ENCODE assay signal across 8 cellular contexts in genomic region chr16:30445149-30445407, GRCh38. TPM values are rescaled to one million over a fixed set of nuclear protein-coding genes. Genes with fewer than 3 reads are reported as not detected.
DNase-seq lines count a peak whose midpoint lies in the region; ATAC-seq and TF ChIP-seq lines count a peak whose summit lies in the region.

No MANE protein-coding gene starts in this region.

- H3K36me3 ChIP-seq in spleen = peaks cover 0 to 27% (median 0%) of the 10 kb centered on the region in 6 donors

- H3K9me3 ChIP-seq in spleen = no peaks in the 10 kb centered on the region

- H3K27ac ChIP-seq in spleen = peak overlapping the region; percentile 82 to 99 (median 97)

- H3K4me1 ChIP-seq in spleen = peaks cover 24 to 56% (median 39%) of the 10 kb centered on the region in 6 donors

- no peaks in the 10 kb centered on the region for H3K27me3 ChIP-seq in spleen (replicated peaks in 1 of 7)

- ATAC-seq in GM21529 (IDR thresholded peaks at IDR 0.05; ENCODE audit: unreplicated experiment) = peak; percentile 27
- no peak for ATAC-seq in GM21825 (IDR thresholded peaks at IDR 0.05; ENCODE audit: unreplicated experiment)

- peak overlapping the region; percentile 76 for H3K4me3 ChIP-seq in fibroblast of villous mesenchyme (ENCODE audit: low read depth, low read length)
- H3K4me3 ChIP-seq in spleen = peak overlapping the region; percentile 65 to 99 (median 86)

- WGBS in spleen, 5 donors = 29 to 40% (median 33%) methylated on average over 11 of the region's 11 CpGs

- intact Hi-C loops in spleen (cut with DNase I; ENCODE audit: low total_unique reads) = loop anchor here (10.0 kb wide), 1 partner anchor 80 kb away; the partner anchor contains the start of gene ZNF768

- TF ChIP-seq CTCF in fibroblast of villous mesenchyme (IDR thresholded peaks at IDR 0.05; ENCODE audit: insufficient read depth, low read depth, low read length) (no peak), spleen (IDR thresholded peaks at IDR 0.05 in 8 of 11, conservative IDR thresholded peaks at IDR 0.05 in 3 of 11) (no peak)

- no peak for TF ChIP-seq POLR2A in spleen (IDR thresholded peaks at IDR 0.05)

- DNase-seq in RKO (ENCODE audit: low spot score) (peak; percentile 78), fibroblast of villous mesenchyme (ENCODE audit: low read depth) (no peak), spleen (no peak), SIG-M5 (lab: John Stamatoyannopoulos, UW) (no peak), Ammon's horn (ENCODE audit: low spot score) (no peak), activated gamma-delta T cell treated with Interleukin-2 at 50 U/mL for 16 hours (no peak)

RNA-seq across cellular contexts. Expression of gene SEPHS2, which starts 0.6 kb away (rescaled TPM):
- 7.8 and 9.3 TPM in 2 replicates for total RNA-seq in fibroblast of villous mesenchyme
- 10 to 100 TPM; 35.5 to 54.7 (median 43.7) TPM for total RNA-seq in spleen
- 10 to 100 TPM; 42.4 to 56.0 (median 49.5) TPM for polyA plus RNA-seq in spleen

RNA-seq across cellular contexts. Expression of gene DCTPP1, which starts 15.2 kb away (rescaled TPM):
- total RNA-seq in fibroblast of villous mesenchyme (12.9 and 18.6 TPM in 2 replicates), spleen (10 to 100 TPM; 17.6 to 36.3 (median 28.6) TPM)
- 10 to 100 TPM; 25.5 to 49.1 (median 41.9) TPM for polyA plus RNA-seq in spleen

RNA-seq across cellular contexts. Expression of gene ITGAL, which starts 27.5 kb away (rescaled TPM):
- not detected in 2 replicates for total RNA-seq in fibroblast of villous mesenchyme
- 100 to 1,000 TPM; 100 to 212 (median 153) TPM for total RNA-seq in spleen
- 10 to 100 TPM; 26.6 to 64.4 (median 51.1) TPM for polyA plus RNA-seq in spleen

RNA-seq across cellular contexts. Expression of gene ZNF771, which starts 37.7 kb away (rescaled TPM):
- total RNA-seq in fibroblast of villous mesenchyme (9.5 and 10.0 TPM in 2 replicates), spleen (10 to 100 TPM in 1 of 7 donors, 1 to 10 TPM in 6; 2.2 to 10.2 (median 3.1) TPM)
- 1 to 10 TPM; 2.3 to 3.7 (median 3.1) TPM for polyA plus RNA-seq in spleen

RNA-seq across cellular contexts. Expression of gene ZNF48, which starts 49.9 kb away (rescaled TPM):
- total RNA-seq in fibroblast of villous mesenchyme = 10.4 and 12.6 TPM in 2 replicates
- total RNA-seq in spleen = 10 to 100 TPM in 3 of 7 donors, 1 to 10 TPM in 4; 7.1 to 10.4 (median 9.5) TPM
- polyA plus RNA-seq in spleen = 1 to 10 TPM; 2.7 to 5.7 (median 3.5) TPM

Comparison
In these comparisons a context has a peak if more than half of its experiments do, and no peak if none do; other contexts are left out.
1. RNA of gene ITGAL, which starts 27.5 kb away (total RNA-seq): 100 to 212 TPM in spleen; not detected in fibroblast of villous mesenchyme; every median in the first group is over 100 times any median in the second.